In genomic region chr7:64314493-64315020, GRCh38 we compare ENCODE assay signal across 1 cellular context.
TF ChIP-seq lines count a peak whose summit lies in the region.

No MANE protein-coding gene starts in this region.

TF ChIP-seq in GM23338, 12 proteins besides CTCF, POLR2A, EP300 and RAD21 (continued from another document):
- TF ChIP-seq REST (IDR thresholded peaks at IDR 0.05; ENCODE audit: unreplicated experiment) (no peak), ZNF114 (CRISPR knock-in tag; IDR thresholded peaks at IDR 0.05) (no peak)
